In the genomic region with DNA sequence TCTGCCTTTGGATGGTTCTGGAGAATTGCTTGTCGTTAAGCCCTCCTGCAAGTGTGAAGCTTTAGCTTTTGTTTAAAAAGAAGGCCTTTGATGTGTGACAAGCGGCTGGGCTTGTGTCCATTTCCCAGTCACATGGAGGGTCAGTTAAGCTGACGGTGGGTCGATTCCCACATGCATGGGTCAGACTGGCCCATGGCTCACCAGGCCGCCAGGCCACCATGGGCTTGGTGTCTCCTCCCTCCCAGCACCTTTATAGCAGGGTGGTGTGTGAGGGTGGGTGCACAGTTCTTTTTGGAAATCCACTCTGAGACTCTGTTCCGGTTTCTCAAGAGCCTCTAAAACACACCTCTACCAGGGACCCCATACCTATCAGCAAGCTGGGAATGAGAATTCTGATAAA, we compare ENCODE assay signal across 14 cellular contexts.
"Had no signal": no experiment of that assay in that cellular context is flagged by ENCODE, and none has a peak within 500 bp of the region (broad histone marks: within the 10 kb centered on the region; RNA-seq: fewer than 3 reads in every experiment).

No MANE protein-coding gene starts in this region.

- ATAC-seq: activated CD4-positive, CD25-positive, alpha-beta regulatory T cell treated with anti-CD3 and anti-CD28 coated beads, Interleukin-2, amount 50 U/mL, for 24 hours; activated T-cell treated with anti-CD3 and anti-CD28 coated beads, Interleukin-2, amount 50 U/mL, for 4 hours; effector memory CD8-positive, alpha-beta T cell; gastrocnemius medialis; psoas muscle; right lobe of liver had no signal

- H3K9me3 ChIP-seq: gastrocnemius medialis, psoas muscle, right lobe of liver had no signal

- H3K27me3 ChIP-seq: gastrocnemius medialis, right lobe of liver had no signal

- H3K36me3 ChIP-seq: gastrocnemius medialis, right lobe of liver had no signal

- H3K4me1 ChIP-seq: gastrocnemius medialis, psoas muscle, right lobe of liver had no signal

- H3K27ac ChIP-seq: epithelial cell of prostate, gastrocnemius medialis, psoas muscle, right lobe of liver, SK-N-MC had no signal

- H3K4me3 ChIP-seq: gastrocnemius medialis, psoas muscle, right lobe of liver, SK-N-MC, smooth muscle cell had no signal

- DNase-seq: activated CD4-positive, alpha-beta T cell treated with anti-CD3 and anti-CD28 coated beads, Interleukin-2, amount 50 U/mL, for 1 hour; activated gamma-delta T cell treated with Interleukin-2 at 50 U/mL for 16 hours; activated naive CD8-positive, alpha-beta T cell treated with anti-CD3 and anti-CD28 coated beads, Interleukin-2, amount 10 ng/mL, durations not matched to agents 7 days and 5 days; activated T-cell treated with anti-CD3 and anti-CD28 coated beads, Interleukin-2, amount 50 U/mL, for 4 hours; cerebellar nuclear complex; effector memory CD8-positive, alpha-beta T cell; gastrocnemius medialis; kidney; psoas muscle had no signal
